9 cellular contexts compared by ENCODE assay signal in the genomic region with DNA sequence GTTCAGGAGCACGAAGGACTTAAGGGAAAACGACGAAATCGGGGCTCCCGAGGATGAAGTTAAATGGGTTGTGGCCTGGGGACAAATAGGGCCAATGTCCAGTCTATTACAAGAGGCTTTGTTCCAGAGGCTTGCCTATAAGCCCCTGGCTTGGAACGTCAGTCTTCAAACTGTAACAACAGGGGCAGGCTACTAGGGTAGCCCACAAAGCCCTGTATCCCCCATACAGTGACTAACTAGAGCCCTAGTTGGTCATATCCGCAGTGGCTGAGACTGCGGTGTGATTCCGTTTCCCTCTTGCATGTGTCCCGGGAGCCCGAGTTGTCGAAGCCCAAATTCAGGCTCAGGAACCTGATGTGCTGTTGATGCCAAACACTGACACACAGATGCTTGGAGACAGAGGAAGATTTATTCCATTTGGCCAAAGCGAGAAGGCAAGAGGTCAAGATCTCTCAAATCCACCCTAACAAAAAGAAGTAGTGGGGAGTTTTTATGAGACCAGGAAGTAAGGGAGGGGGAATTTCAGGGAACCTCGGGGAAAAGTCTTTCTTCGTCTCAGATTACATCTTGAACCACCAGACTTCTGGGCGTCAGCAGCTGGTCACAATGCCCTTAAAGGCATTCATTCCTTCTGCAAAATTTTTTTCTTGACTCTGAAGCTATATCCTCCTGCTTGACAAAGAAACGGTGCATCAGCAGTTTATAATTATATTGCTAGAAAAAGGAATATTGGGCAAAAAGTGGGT. TPM values are rescaled to one million over a fixed set of nuclear protein-coding genes. Genes with fewer than 3 reads are reported as not detected.
DNase-seq lines count a peak whose midpoint lies in the region; ATAC-seq and TF ChIP-seq lines count a peak whose summit lies in the region.
"Had no signal": no experiment of that assay in that cellular context is flagged by ENCODE, and none has a peak within 500 bp of the region (broad histone marks: within the 10 kb centered on the region; RNA-seq: fewer than 3 reads in every experiment).

No MANE protein-coding gene starts in this region.

- peak overlapping the region; percentile 84 for H3K4me3 ChIP-seq in GM12875 (ENCODE audit: low read depth, low read length)
- H3K4me3 ChIP-seq in MG63, result peak overlapping the region; percentile 81
- peak overlapping the region; percentile 95 for H3K4me3 ChIP-seq in endodermal cell (ENCODE audit: low read length)
- peak overlapping the region; percentile 69 for H3K4me3 ChIP-seq in mesodermal cell (ENCODE audit: extremely low read depth, insufficient read depth, low read length, poor library complexity, severe bottlenecking)

- peaks cover 3% of the 10 kb centered on the region for H3K27me3 Mint-ChIP-seq in endodermal cell (ENCODE audit: insufficient read depth)

- peak overlapping the region; percentile 80 for H3K9ac ChIP-seq in endodermal cell (ENCODE audit: extremely low read depth, low read length, poor library complexity, severe bottlenecking)

- no peak for ATAC-seq in HG03378 (IDR thresholded peaks at IDR 0.05; ENCODE audit: unreplicated experiment)
- ATAC-seq in HG03442 (IDR thresholded peaks at IDR 0.05; ENCODE audit: unreplicated experiment), result no peak

- H3K36me3 Mint-ChIP-seq in endodermal cell (ENCODE audit: low read depth), result no peaks in the 10 kb centered on the region

- H3K4me1 Mint-ChIP-seq in endodermal cell, result peaks cover 18% of the 10 kb centered on the region

- H3K27ac ChIP-seq in endodermal cell (ENCODE audit: low read depth, low read length) (no peak overlapping the region), mesodermal cell (ENCODE audit: low read depth, low read length, severe bottlenecking) (peak overlapping the region; percentile 76)

- peak overlapping the region; percentile 95 for H3K27ac Mint-ChIP-seq in endodermal cell

- no peaks in the 10 kb centered on the region for H3K9me3 ChIP-seq in MG63
- H3K9me3 ChIP-seq in endodermal cell (ENCODE audit: control insufficient read depth, low read length), result no peaks in the 10 kb centered on the region
- no peaks in the 10 kb centered on the region for H3K9me3 ChIP-seq in mesodermal cell (ENCODE audit: control insufficient read depth, low read length)

- H3K4me1 ChIP-seq in endodermal cell (ENCODE audit: control insufficient read depth, insufficient read depth, low read length) (peaks cover 8% of the 10 kb centered on the region), mesodermal cell (ENCODE audit: control insufficient read depth, insufficient read depth, low read length, poor library complexity, severe bottlenecking) (peaks cover 19% of the 10 kb centered on the region)

- H3K36me3 ChIP-seq in MG63 (peaks cover 13% of the 10 kb centered on the region), endodermal cell (ENCODE audit: control insufficient read depth, insufficient read depth, low read length) (no peaks in the 10 kb centered on the region), mesodermal cell (ENCODE audit: control insufficient read depth, insufficient read depth, low read length) (peaks cover 14% of the 10 kb centered on the region)

- H3K4me3 Mint-ChIP-seq in endodermal cell, result peak overlapping the region; percentile 94

- TF ChIP-seq CTCF in GM12875 (IDR thresholded peaks at IDR 0.05; ENCODE audit: borderline replicate concordance, insufficient read depth, low read depth, low read length) (no peak), endodermal cell (conservative IDR thresholded peaks at IDR 0.05) (no peak)

- WGBS in endodermal cell (ENCODE audit: insufficient coverage in 1 of 2, insufficient read length in 1 of 2), 2 experiments, result 13 to 16% methylated on average over 10 to 16 of the region's 17 CpGs
- 6 to 7% methylated on average over 9 to 12 of the region's 17 CpGs for WGBS in mesodermal cell (ENCODE audit: insufficient coverage in 2 of 2), 2 experiments

- H3K9me3 Mint-ChIP-seq in endodermal cell, result no peaks in the 10 kb centered on the region

- DNase-seq in MG63 (peak; percentile 71), endodermal cell (peak; percentile 77)
- peak; percentile 81 for DNase-seq in activated CD8-positive, alpha-beta memory T cell treated with anti-CD3 and anti-CD28 coated beads for 24 hours
- peak; percentile 39 to 57 for DNase-seq in stimulated activated CD8-positive, alpha-beta memory T cell treated with anti-CD3 and anti-CD28 coated beads, Interleukin-7, amount 100 ng/mL, for 48 hours (ENCODE audit: extremely low read depth in 1 of 2, low read depth in 1 of 2)

- H3K27me3 ChIP-seq in MG63 (no peaks in the 10 kb centered on the region), endodermal cell (ENCODE audit: control insufficient read depth, insufficient read depth, low read length, poor library complexity, severe bottlenecking) (no peaks in the 10 kb centered on the region)

RNA-seq across cellular contexts. Expression of a gene that starts 0.8 kb away (rescaled TPM):
- total RNA-seq in MG63 (2014; rRNA removed; shearing (Covaris generic); ENCODE audit: low replicate concordance), result 4.0 and 11.0 TPM in 2 replicates
- total RNA-seq in endodermal cell, result 10 to 100 TPM; 12.4 TPM
- polyA plus RNA-seq in endodermal cell (2013, experiment 1 of 2), result 5.5 TPM
- 7.3 TPM for polyA plus RNA-seq in endodermal cell (2013, experiment 2 of 2)
- polyA plus RNA-seq in mesodermal cell (2013, experiment 1 of 2), result 21.8 TPM
- 19.3 TPM for polyA plus RNA-seq in mesodermal cell (2013, experiment 2 of 2)

RNA-seq across cellular contexts. Expression of a gene that starts 49.4 kb away (rescaled TPM):
- not detected in 2 replicates for total RNA-seq in MG63 (2014; rRNA removed; shearing (Covaris generic); ENCODE audit: low replicate concordance)
- total RNA-seq in endodermal cell, result not detected
- not detected for polyA plus RNA-seq in endodermal cell (2013, experiment 1 of 2)
- polyA plus RNA-seq in endodermal cell (2013, experiment 2 of 2), result not detected
- not detected for polyA plus RNA-seq in mesodermal cell (2013, experiment 1 of 2)
- not detected for polyA plus RNA-seq in mesodermal cell (2013, experiment 2 of 2)
- total RNA-seq: dermis microvascular lymphatic vessel endothelial cell had no signal
